Comparison of ENCODE assay signal across 1 cellular context in the genomic region with DNA sequence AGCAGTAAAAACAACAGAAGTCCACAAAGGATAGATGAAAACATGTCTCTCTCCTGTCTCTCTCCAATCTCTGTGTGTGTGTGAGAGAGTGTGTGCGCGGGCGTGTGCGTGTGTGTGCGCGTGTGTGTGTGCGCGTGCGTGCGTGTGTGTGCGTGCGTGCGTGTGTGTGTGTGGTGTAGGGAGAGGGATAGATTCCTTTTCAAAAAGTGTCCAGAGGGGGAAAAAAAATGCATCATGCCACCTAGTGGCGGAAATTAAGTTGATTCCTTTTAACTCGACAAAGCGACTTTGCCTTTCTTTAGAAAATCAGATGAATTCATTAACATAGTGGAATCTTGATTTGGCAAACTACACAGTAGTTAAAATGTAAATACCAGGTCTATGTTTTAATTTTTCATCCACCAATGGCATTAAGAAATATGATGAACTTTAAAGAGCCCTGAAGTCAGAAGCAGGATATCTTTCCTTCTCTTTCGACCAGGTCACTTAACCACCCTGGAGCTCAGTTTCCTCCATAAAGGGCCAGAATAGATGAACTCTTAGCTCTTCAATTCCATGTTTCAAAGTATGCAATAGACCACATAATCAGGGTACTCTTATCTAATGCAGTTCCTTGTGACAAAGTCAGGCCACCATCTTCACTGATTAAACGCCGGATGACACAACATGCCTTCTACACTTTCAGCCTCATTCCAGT.
TF ChIP-seq lines count a peak whose summit lies in the region.

No MANE protein-coding gene starts in this region.

TF ChIP-seq in SK-N-SH, 30 proteins besides CTCF, POLR2A, EP300 and RAD21 (continued from another document):
- TF ChIP-seq MXI1 (IDR thresholded peaks at IDR 0.05; ENCODE audit: low read depth, low read length) (peak; percentile 67; the same call in 1 of the 2 replicates), CHD2 (IDR thresholded peaks at IDR 0.05; ENCODE audit: low read length, partially characterized antibody) (peak; percentile 14), MAX (IDR thresholded peaks at IDR 0.05; ENCODE audit: low read depth) (peak; percentile 82), USF2 (IDR thresholded peaks at IDR 0.05; ENCODE audit: borderline replicate concordance, low read depth, low read length) (no peak), TAF1 (IDR thresholded peaks at IDR 0.05; ENCODE audit: borderline replicate concordance, low read depth, low read length) (peak; percentile 54; the same call in 1 of the 2 replicates), MEF2A (IDR thresholded peaks at IDR 0.05; ENCODE audit: borderline replicate concordance, low read depth) (no peak), TCF12 (IDR thresholded peaks at IDR 0.05) (peak; percentile 31; the same call in 1 of the 2 replicates), ZBTB33 (IDR thresholded peaks at IDR 0.05; ENCODE audit: borderline replicate concordance, low read depth) (no peak)
TF ChIP-seq in SK-N-SH: peak in this region for 11.
